ENCODE assay signal across 19 cellular contexts in genomic region chr17:32916134-32916533, GRCh38. TPM values are rescaled to one million over a fixed set of nuclear protein-coding genes. Genes with fewer than 3 reads are reported as not detected.
"Had no signal": no experiment of that assay in that cellular context is flagged by ENCODE, and none has a peak within 500 bp of the region (broad histone marks: within the 10 kb centered on the region; RNA-seq: fewer than 3 reads in every experiment).

No MANE protein-coding gene starts in this region.

- H3K36me3 Mint-ChIP-seq: immature natural killer cell; naive thymus-derived CD4-positive, alpha-beta T cell; neural progenitor cell had no signal

- DNase-seq: endodermal cell; foreskin keratinocyte; immature natural killer cell; kidney; left cardiac atrium; left ventricle myocardium superior; mesendoderm; naive thymus-derived CD4-positive, alpha-beta T cell; nucleus accumbens; ovary; right cardiac atrium; stimulated activated CD4-positive, alpha-beta T cell treated with anti-CD3 and anti-CD28 coated beads, Interleukin-2, amount 100 ng/mL, for 48 hours; stimulated activated naive CD4-positive, alpha-beta T cell treated with Interleukin-2 at 50 U/mL for 16 hours; trophoblast cell had no signal

- H3K4me3 Mint-ChIP-seq: dendritic cell treated with granulocyte-macrophage colony-stimulating factor and Interleukin-4, amounts not matched to agents 40 ng/mL and 50 ng/mL, for 4 days; endodermal cell; immature natural killer cell; neural progenitor cell had no signal

- H3K9me3 Mint-ChIP-seq: dendritic cell treated with granulocyte-macrophage colony-stimulating factor and Interleukin-4, amounts not matched to agents 40 ng/mL and 50 ng/mL, for 4 days; immature natural killer cell had no signal

- H3K27me3 ChIP-seq: foreskin keratinocyte, neural progenitor cell, ovary had no signal

- ATAC-seq: foreskin keratinocyte; left cardiac atrium; left ventricle myocardium superior; naive thymus-derived CD4-positive, alpha-beta T cell; right cardiac atrium had no signal

- H2AFZ ChIP-seq: neural progenitor cell had no signal

- H3K27ac Mint-ChIP-seq: dendritic cell treated with granulocyte-macrophage colony-stimulating factor and Interleukin-4, amounts not matched to agents 40 ng/mL and 50 ng/mL, for 4 days; endodermal cell; immature natural killer cell; naive thymus-derived CD4-positive, alpha-beta T cell; neural progenitor cell had no signal

- H3K27ac ChIP-seq: foreskin keratinocyte, neural progenitor cell, ovary had no signal

- H3K9ac ChIP-seq: neural progenitor cell had no signal

- H3K9me3 ChIP-seq: ovary had no signal

- H3K4me1 ChIP-seq: foreskin keratinocyte had no signal

- H3K4me3 ChIP-seq: neural progenitor cell, ovary, smooth muscle cell had no signal

- FAIRE-seq: colon, endothelial cell of umbilical vein, kidney had no signal

- H3K4me2 ChIP-seq: neural progenitor cell, smooth muscle cell had no signal

- H3K36me3 ChIP-seq: neural progenitor cell, ovary had no signal

RNA-seq across cellular contexts. Expression of gene TMEM98, which starts 11.8 kb away (rescaled TPM):
- polyA plus RNA-seq: immature natural killer cell; naive thymus-derived CD4-positive, alpha-beta T cell had no signal
